ENCODE assay signal across 23 cellular contexts in the genomic region with DNA sequence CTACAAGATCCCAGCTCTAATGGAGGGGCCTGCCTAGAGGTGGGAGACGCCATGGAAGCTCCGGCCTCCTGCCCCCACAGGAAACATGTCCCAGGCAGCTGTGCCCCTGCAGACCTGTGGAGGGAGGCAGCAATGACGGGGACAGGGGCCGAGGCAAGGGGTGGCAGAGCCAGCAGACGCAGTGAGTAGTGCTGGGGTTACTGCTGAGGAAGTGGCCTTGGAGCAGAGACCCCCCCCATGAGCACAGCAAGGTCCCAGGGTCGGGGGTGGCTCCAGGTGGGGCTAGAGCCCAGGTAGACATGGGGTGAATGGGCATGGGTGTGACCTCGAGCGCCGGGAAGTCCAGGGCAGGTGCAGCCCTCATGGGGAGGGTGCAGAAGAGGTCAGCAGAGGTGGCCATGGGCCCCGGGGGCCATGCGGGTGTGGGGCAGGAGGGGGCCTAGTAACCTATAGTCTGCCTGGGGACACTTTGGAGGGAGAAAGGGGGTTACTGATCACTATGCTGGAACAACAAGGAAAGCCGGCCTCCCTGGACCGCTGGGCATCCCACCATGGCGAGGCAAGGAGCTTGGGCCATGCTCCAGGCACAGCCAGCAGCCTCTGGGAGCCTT. TPM values are rescaled to one million over a fixed set of nuclear protein-coding genes. Genes with fewer than 3 reads are reported as not detected.
DNase-seq lines count a peak whose midpoint lies in the region; ATAC-seq and TF ChIP-seq lines count a peak whose summit lies in the region.
"Had no signal": no experiment of that assay in that cellular context is flagged by ENCODE, and none has a peak within 500 bp of the region (broad histone marks: within the 10 kb centered on the region; RNA-seq: fewer than 3 reads in every experiment).

No MANE protein-coding gene starts in this region.

- intact Hi-C loops in sciatic nerve (cut with DNase I): no loop called here

- H3K27me3 ChIP-seq in WERI-Rb-1 (ENCODE audit: insufficient read depth, low read depth, severe bottlenecking) (no peaks in the 10 kb centered on the region), right atrium auricular region (no peaks in the 10 kb centered on the region)

- peak overlapping the region; percentile 16; the same call in 1 of the 2 replicates for H3K27ac ChIP-seq in WERI-Rb-1
- no peak overlapping the region for H3K27ac ChIP-seq in right atrium auricular region
- H3K27ac ChIP-seq: epithelial cell of prostate, parathyroid adenoma, skin epidermis had no signal

- H3K4me3 ChIP-seq in WERI-Rb-1 (ENCODE audit: low read depth, low read length) (no peak overlapping the region), right atrium auricular region (no peak overlapping the region)
- H3K4me3 ChIP-seq: K562, skin epidermis had no signal

- TF ChIP-seq CTCF in WERI-Rb-1 (IDR thresholded peaks at IDR 0.05; ENCODE audit: low read depth, low read length) (no peak), right atrium auricular region (IDR thresholded peaks at IDR 0.05) (no peak)

- no peaks in the 10 kb centered on the region for H3K9me3 ChIP-seq in WERI-Rb-1 (ENCODE audit: severe bottlenecking)
- no peaks in the 10 kb centered on the region for H3K9me3 ChIP-seq in right atrium auricular region

- no peak for ATAC-seq in sciatic nerve
- ATAC-seq in GM18517 (IDR thresholded peaks at IDR 0.05; ENCODE audit: unreplicated experiment): no peak
- no peak for ATAC-seq in HG02642 (IDR thresholded peaks at IDR 0.05; ENCODE audit: poor library complexity, unreplicated experiment)
- no peak for ATAC-seq in GM18858 (IDR thresholded peaks at IDR 0.05; ENCODE audit: unreplicated experiment)
- ATAC-seq: K562; naive thymus-derived CD8-positive, alpha-beta T cell had no signal

- H3K4me1 ChIP-seq in right atrium auricular region: no peaks in the 10 kb centered on the region
- H3K4me1 ChIP-seq: parathyroid adenoma had no signal

- DNase-seq in activated T-cell treated with anti-CD3 and anti-CD28 coated beads, Interleukin-2, amount 50 U/mL, for 1 hour: peak; percentile 2
- DNase-seq in activated T-cell treated with anti-CD3 and anti-CD28 coated beads for 4 hours (no peak), WERI-Rb-1 (no peak), right atrium auricular region (ENCODE audit: low spot score) (peak; percentile 40), sciatic nerve (ENCODE audit: low spot score) (peak; percentile 31)
- DNase-seq: activated CD4-positive, alpha-beta T cell treated with anti-CD3 and anti-CD28 coated beads for 4 hours; activated naive CD8-positive, alpha-beta T cell treated with anti-CD3 and anti-CD28 coated beads for 36 hours; Calu3; foreskin fibroblast; hypothalamus; mesenchymal stem cell; NCI-H1694; NCI-H69; stimulated activated CD4-positive, alpha-beta T cell treated with anti-CD3 and anti-CD28 coated beads, Interleukin-2, amount 100 ng/mL, for 48 hours; trophoblast cell had no signal

- H3K36me3 ChIP-seq in WERI-Rb-1: no peaks in the 10 kb centered on the region
- no peaks in the 10 kb centered on the region for H3K36me3 ChIP-seq in right atrium auricular region

RNA-seq across cellular contexts. Expression of a gene that starts 45.5 kb away (rescaled TPM):
- under 1 TPM; 0.20 to 0.44 TPM for total RNA-seq in right atrium auricular region
- total RNA-seq in sciatic nerve: 1.1 TPM

Comparison
In these comparisons a context has a peak if more than half of its experiments do, and no peak if none do; other contexts are left out.
1. DNase-seq: peak in activated T-cell treated with anti-CD3 and anti-CD28 coated beads, Interleukin-2, amount 50 U/mL, for 1 hour (single experiment), right atrium auricular region (single experiment) and sciatic nerve (single experiment); none in activated T-cell treated with anti-CD3 and anti-CD28 coated beads for 4 hours (single experiment) and WERI-Rb-1 (single experiment).